In genomic region chr10:71513896-71514295, GRCh38 we compare ENCODE assay signal across 17 cellular contexts.
"Had no signal": no experiment of that assay in that cellular context is flagged by ENCODE, and none has a peak within 500 bp of the region (broad histone marks: within the 10 kb centered on the region; RNA-seq: fewer than 3 reads in every experiment).

No MANE protein-coding gene starts in this region.

- ATAC-seq: foreskin keratinocyte; left cardiac atrium; naive thymus-derived CD4-positive, alpha-beta T cell; psoas muscle had no signal

- H2AFZ ChIP-seq: hepatocyte had no signal

- H3K4me3 ChIP-seq: colonic mucosa, hepatocyte, pancreas, psoas muscle, sigmoid colon had no signal

- H3K27ac ChIP-seq: colonic mucosa, foreskin keratinocyte, hepatocyte, psoas muscle, sigmoid colon had no signal

- H3K27me3 ChIP-seq: colonic mucosa, hepatocyte, pancreas, sigmoid colon had no signal

- H3K79me2 ChIP-seq: hepatocyte had no signal

- DNase-seq: colonic mucosa; dermis blood vessel endothelial cell; erythroblast; foreskin keratinocyte; kidney; left cardiac atrium; mesendoderm; naive thymus-derived CD4-positive, alpha-beta T cell; occipital lobe; pancreas; psoas muscle; sigmoid colon; small intestine; stimulated activated CD4-positive, alpha-beta T cell treated with anti-CD3 and anti-CD28 coated beads, Interleukin-2, amount 100 ng/mL, for 48 hours; stimulated activated naive CD4-positive, alpha-beta T cell treated with Interleukin-2 at 50 U/mL for 16 hours; trophoblast cell had no signal

- H3K36me3 ChIP-seq: colonic mucosa, pancreas, sigmoid colon had no signal

- H3K4me2 ChIP-seq: hepatocyte had no signal

- H3K9me3 ChIP-seq: colonic mucosa, pancreas, psoas muscle, sigmoid colon had no signal

- H3K4me1 ChIP-seq: colonic mucosa, foreskin keratinocyte, pancreas, psoas muscle, sigmoid colon had no signal
